In genomic region chr15:90201150-90201943, GRCh38 we compare ENCODE assay signal across 9 cellular contexts. TPM values are rescaled to one million over a fixed set of nuclear protein-coding genes. Genes with fewer than 3 reads are reported as not detected.
DNase-seq lines count a peak whose midpoint lies in the region; ATAC-seq, FAIRE-seq and TF ChIP-seq lines count a peak whose summit lies in the region.
"Had no signal": no experiment of that assay in that cellular context is flagged by ENCODE, and none has a peak within 500 bp of the region (broad histone marks: within the 10 kb centered on the region; RNA-seq: fewer than 3 reads in every experiment).

Gene SEMA4B, plus strand, starts transcription at chr15:90201330. Its CDS starts 249 bp downstream, at chr15:90201579.

- peak within 1 kb of the TSS; percentile 83 for H3K4me3 Mint-ChIP-seq in activated T-helper 2 cell treated with anti-CD3 and anti-CD28 coated beads, Interferon-gamma antibody, Interleukin-2, Interleukin-4, amounts not matched to agents 10 μg/mL and 5 μg/mL and 100 μg/mL, durations not matched to agents 14 hours and 24 hours and 36 hours (ENCODE audit: low read depth)
- H3K4me3 Mint-ChIP-seq in nephron progenitor cell: peak within 1 kb of the TSS; percentile 93

- peak; percentile 84 for ATAC-seq in GM19397 (IDR thresholded peaks at IDR 0.05; ENCODE audit: unreplicated experiment)
- ATAC-seq in HG03565 (IDR thresholded peaks at IDR 0.05; ENCODE audit: unreplicated experiment): peak; percentile 61

- no peak for TF ChIP-seq CTCF in fibroblast of the aortic adventitia (IDR thresholded peaks at IDR 0.05; ENCODE audit: insufficient read depth, low read length)
- TF ChIP-seq CTCF in nephron progenitor cell (IDR thresholded peaks at IDR 0.05): no peak

- peak within 1 kb of the TSS; percentile 76 for H3K27ac ChIP-seq in stomach smooth muscle (ENCODE audit: low read length)

- H3K9me3 ChIP-seq in stomach smooth muscle (ENCODE audit: control insufficient read depth in 2 of 2, low read length in 2 of 2): no peaks in the 10 kb centered on the region

- peaks cover 50% of the 10 kb centered on the region for H3K4me1 ChIP-seq in stomach smooth muscle (ENCODE audit: control insufficient read depth, insufficient read depth, low read length)

- DNase-seq in COLO668 (lab: John Stamatoyannopoulos, UW; ENCODE audit: unreplicated experiment): peak; percentile 85
- peak; percentile 38 for DNase-seq in RCC 7860 (ENCODE audit: low spot score)
- DNase-seq in activated T-helper 2 cell treated with anti-CD3 and anti-CD28 coated beads, Interferon-gamma antibody, Interleukin-2, Interleukin-4, amounts not matched to agents 10 μg/mL and 5 μg/mL and 100 μg/mL, durations not matched to agents 14 hours and 24 hours and 36 hours (ENCODE audit: low spot score): peak; percentile 72
- no peak for DNase-seq in fibroblast of the aortic adventitia (ENCODE audit: low read depth)
- DNase-seq in nephron progenitor cell: peak; percentile 89

- no peaks in the 10 kb centered on the region for H3K27me3 ChIP-seq in stomach smooth muscle (ENCODE audit: control insufficient read depth in 1 of 2, insufficient read depth in 2 of 2, low read length in 2 of 2)

- FAIRE-seq in RCC 7860 (lab: Jason Lieb, UNC): no peak
- FAIRE-seq: islet of Langerhans had no signal

- intact Hi-C loops in activated T-helper 2 cell treated with anti-CD3 and anti-CD28 coated beads, Interferon-gamma antibody, Interleukin-2, Interleukin-4, amounts not matched to agents 10 μg/mL and 5 μg/mL and 100 μg/mL, durations not matched to agents 14 hours and 24 hours and 36 hours (cut with micrococcal nuclease): loop anchor here (2.0 to 5.0 kb wide), 2 partner anchors 33 to 34 kb away; partner anchors contain the start of gene GDPGP1

- peak within 1 kb of the TSS; percentile 67 for H3K27ac Mint-ChIP-seq in activated T-helper 2 cell treated with anti-CD3 and anti-CD28 coated beads, Interferon-gamma antibody, Interleukin-2, Interleukin-4, amounts not matched to agents 10 μg/mL and 5 μg/mL and 100 μg/mL, durations not matched to agents 14 hours and 24 hours and 36 hours
- H3K27ac Mint-ChIP-seq in nephron progenitor cell: no peak within 1 kb of the TSS

- peak within 1 kb of the TSS; percentile 71 to 85 for H3K9ac ChIP-seq in stomach smooth muscle (ENCODE audit: low read length in 2 of 2)

- H3K36me3 Mint-ChIP-seq in activated T-helper 2 cell treated with anti-CD3 and anti-CD28 coated beads, Interferon-gamma antibody, Interleukin-2, Interleukin-4, amounts not matched to agents 10 μg/mL and 5 μg/mL and 100 μg/mL, durations not matched to agents 14 hours and 24 hours and 36 hours (ENCODE audit: low read depth): peaks cover 7% of the 10 kb centered on the region
- peaks cover 13% of the 10 kb centered on the region for H3K36me3 Mint-ChIP-seq in nephron progenitor cell (ENCODE audit: low read depth)

- H3K4me1 Mint-ChIP-seq in activated T-helper 2 cell treated with anti-CD3 and anti-CD28 coated beads, Interferon-gamma antibody, Interleukin-2, Interleukin-4, amounts not matched to agents 10 μg/mL and 5 μg/mL and 100 μg/mL, durations not matched to agents 14 hours and 24 hours and 36 hours (ENCODE audit: low read depth): peaks cover 27% of the 10 kb centered on the region
- peaks cover 49% of the 10 kb centered on the region for H3K4me1 Mint-ChIP-seq in nephron progenitor cell

- peaks cover 0 to 5% of the 10 kb centered on the region in 2 donors for H3K36me3 ChIP-seq in stomach smooth muscle (ENCODE audit: control insufficient read depth in 2 of 2, insufficient read depth in 2 of 2, low read length in 2 of 2)

- H3K27me3 Mint-ChIP-seq in activated T-helper 2 cell treated with anti-CD3 and anti-CD28 coated beads, Interferon-gamma antibody, Interleukin-2, Interleukin-4, amounts not matched to agents 10 μg/mL and 5 μg/mL and 100 μg/mL, durations not matched to agents 14 hours and 24 hours and 36 hours (ENCODE audit: low read depth): no peaks in the 10 kb centered on the region
- H3K27me3 Mint-ChIP-seq in nephron progenitor cell (ENCODE audit: low read depth, poor library complexity): peaks cover 3% of the 10 kb centered on the region

- H3K4me3 ChIP-seq in fibroblast of the aortic adventitia (ENCODE audit: low read depth, low read length) (peak within 1 kb of the TSS; percentile 83), stomach smooth muscle (ENCODE audit: low read length in 2 of 2) (peak within 1 kb of the TSS; percentile 75 to 85)

- no peaks in the 10 kb centered on the region for H3K9me3 Mint-ChIP-seq in activated T-helper 2 cell treated with anti-CD3 and anti-CD28 coated beads, Interferon-gamma antibody, Interleukin-2, Interleukin-4, amounts not matched to agents 10 μg/mL and 5 μg/mL and 100 μg/mL, durations not matched to agents 14 hours and 24 hours and 36 hours
- peaks cover under 1% of the 10 kb centered on the region for H3K9me3 Mint-ChIP-seq in nephron progenitor cell

RNA-seq across cellular contexts. Expression of gene SEMA4B, which starts in this region (rescaled TPM):
- total RNA-seq in activated T-helper 2 cell treated with anti-CD3 and anti-CD28 coated beads, Interferon-gamma antibody, Interleukin-2, Interleukin-4, amounts not matched to agents 10 μg/mL and 5 μg/mL and 100 μg/mL, durations not matched to agents 14 hours and 24 hours and 36 hours: 28.3 and 30.2 TPM in 2 replicates
- total RNA-seq in fibroblast of the aortic adventitia (ENCODE audit: low replicate concordance): 9.2 and 14.5 TPM in 2 replicates
